Comparison of ENCODE assay signal across 7 cellular contexts in the genomic region with DNA sequence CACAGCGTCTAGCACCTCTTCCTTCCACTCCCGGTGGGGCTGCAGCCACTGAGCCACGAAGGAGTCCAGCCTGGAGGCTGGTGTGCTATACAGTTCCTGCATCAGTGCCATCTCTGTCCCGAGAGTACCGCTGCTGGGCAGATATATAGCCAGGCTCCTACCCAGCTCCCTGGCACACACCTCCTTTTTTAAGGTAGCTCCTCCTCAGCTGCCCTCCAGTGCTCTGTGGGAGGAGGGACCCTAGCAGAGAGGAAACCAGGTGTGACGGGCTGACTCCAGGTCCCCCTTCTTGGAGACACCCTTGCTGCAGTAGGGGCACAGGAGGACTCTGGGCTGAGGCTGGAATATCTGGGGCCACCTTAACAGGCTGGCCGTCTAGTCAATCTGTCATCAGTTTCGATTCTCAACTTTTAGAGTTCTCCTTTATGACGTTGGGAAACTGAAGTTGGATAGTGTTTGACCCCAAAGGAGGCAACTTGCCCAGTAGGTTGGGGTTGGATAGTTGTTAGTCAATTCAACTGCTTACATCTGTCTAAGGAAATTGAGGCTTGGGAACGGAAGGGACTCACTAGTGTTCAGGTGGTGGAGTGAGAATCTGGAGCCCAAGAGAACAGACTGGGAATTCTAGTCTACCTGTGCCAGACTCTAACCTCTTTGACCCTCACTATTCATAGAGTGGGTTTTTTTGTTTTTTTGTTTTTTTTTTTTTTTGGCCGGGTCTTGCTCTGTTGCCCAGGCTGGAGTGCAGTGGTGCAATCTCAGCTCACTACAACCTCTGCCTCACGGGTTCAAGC. TPM values are rescaled to one million over a fixed set of nuclear protein-coding genes. Genes with fewer than 3 reads are reported as not detected.
DNase-seq lines count a peak whose midpoint lies in the region; ATAC-seq and TF ChIP-seq lines count a peak whose summit lies in the region.

A gene with protein sequence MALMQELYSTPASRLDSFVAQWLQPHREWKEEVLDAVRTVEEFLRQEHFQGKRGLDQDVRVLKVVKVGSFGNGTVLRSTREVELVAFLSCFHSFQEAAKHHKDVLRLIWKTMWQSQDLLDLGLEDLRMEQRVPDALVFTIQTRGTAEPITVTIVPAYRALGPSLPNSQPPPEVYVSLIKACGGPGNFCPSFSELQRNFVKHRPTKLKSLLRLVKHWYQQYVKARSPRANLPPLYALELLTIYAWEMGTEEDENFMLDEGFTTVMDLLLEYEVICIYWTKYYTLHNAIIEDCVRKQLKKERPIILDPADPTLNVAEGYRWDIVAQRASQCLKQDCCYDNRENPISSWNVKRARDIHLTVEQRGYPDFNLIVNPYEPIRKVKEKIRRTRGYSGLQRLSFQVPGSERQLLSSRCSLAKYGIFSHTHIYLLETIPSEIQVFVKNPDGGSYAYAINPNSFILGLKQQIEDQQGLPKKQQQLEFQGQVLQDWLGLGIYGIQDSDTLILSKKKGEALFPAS (minus strand): TSS at position 386 of the 794 bp plus-strand sequence. CDS start 275 bp downstream, at position 111.

- ATAC-seq in GM18907 (IDR thresholded peaks at IDR 0.05; ENCODE audit: unreplicated experiment) = peak; percentile 85
- peak; percentile 70 for ATAC-seq in HG03064 (IDR thresholded peaks at IDR 0.05; ENCODE audit: low read depth, unreplicated experiment)

- no peaks in the 10 kb centered on the region for H3K27me3 ChIP-seq in subcutaneous abdominal adipose tissue (ENCODE audit: control insufficient read depth in 5 of 5, insufficient read depth in 4 of 5, low read length in 5 of 5)

- no peaks in the 10 kb centered on the region for H3K9me3 ChIP-seq in subcutaneous abdominal adipose tissue (ENCODE audit: control insufficient read depth in 5 of 5, low read length in 5 of 5)

- no peak for TF ChIP-seq CTCF in MCF 10A (IDR thresholded peaks at IDR 0.05; ENCODE audit: unreplicated experiment)

- no peaks in the 10 kb centered on the region for H3K9me3 Mint-ChIP-seq in MCF 10A (ENCODE audit: unreplicated experiment)

- H3K27me3 Mint-ChIP-seq in MCF 10A (ENCODE audit: insufficient read depth, unreplicated experiment) = peaks cover 19% of the 10 kb centered on the region

- intact Hi-C loops in MCF 10A (cut with micrococcal nuclease) = no loop called here

- H3K27ac Mint-ChIP-seq in MCF 10A (ENCODE audit: low read depth, unreplicated experiment) = peak within 1 kb of the TSS; percentile 80

- H3K27ac ChIP-seq in subcutaneous abdominal adipose tissue (ENCODE audit: low read depth, low read length) = peak within 1 kb of the TSS; percentile 59

- POLR2A ChIA-PET in MCF 10A (lab: Yijun Ruan, JAX) = no interaction called here

- CTCF ChIA-PET in MCF 10A (lab: Yijun Ruan, JAX) = interaction anchor here (0.6 to 0.9 kb wide), 4 partner anchors 10 to 130 kb away, joined by 3 read pairs; no protein-coding TSS in a partner anchor

- H3K4me3 Mint-ChIP-seq in MCF 10A (ENCODE audit: unreplicated experiment) = peak within 1 kb of the TSS; percentile 79

- H3K4me3 ChIP-seq in subcutaneous abdominal adipose tissue (ENCODE audit: low read depth in 1 of 5, low read length in 5 of 5) = peak within 1 kb of the TSS; percentile 72 to 93 (median 80)

- peaks cover 6% of the 10 kb centered on the region for H3K36me3 Mint-ChIP-seq in MCF 10A (ENCODE audit: insufficient read depth, unreplicated experiment)

- H3K4me1 ChIP-seq in subcutaneous abdominal adipose tissue (ENCODE audit: control insufficient read depth in 5 of 5, insufficient read depth in 5 of 5, low read length in 5 of 5) = peaks cover 0 to 19% (median 14%) of the 10 kb centered on the region in 5 donors

- DNase-seq in T-helper 1 cell (peak; percentile 59 to 72 (median 68)), MCF 10A (ENCODE audit: unreplicated experiment) (peak; percentile 83), medulla oblongata (ENCODE audit: extremely low spot score) (peak; percentile 64), NCI-H2171 treated with DMSO at 0.1 percent for 48 hours (lab: John Stamatoyannopoulos, UW) (no peak)

- BruUV-seq in MCF 10A (replicated peaks; lab: Mats Ljungman, UMichigan) = no TSS peak

- peaks cover 14% of the 10 kb centered on the region for H3K4me1 Mint-ChIP-seq in MCF 10A (ENCODE audit: insufficient read depth, unreplicated experiment)

- no peaks in the 10 kb centered on the region for H3K36me3 ChIP-seq in subcutaneous abdominal adipose tissue (ENCODE audit: control insufficient read depth in 5 of 5, insufficient read depth in 5 of 5, low read length in 5 of 5)

- H3K9ac ChIP-seq in subcutaneous abdominal adipose tissue (ENCODE audit: low read length in 5 of 5) = peak within 1 kb of the TSS; percentile 60 to 85 (median 75)

RNA-seq across cellular contexts. Expression of the gene that starts here (rescaled TPM):
- total RNA-seq in MCF 10A (2022) = 0.29 and 0.47 TPM in 2 replicates

Comparison
In these comparisons a context has a peak if more than half of its experiments do, and no peak if none do; other contexts are left out.
1. Peak in DNase-seq in MCF 10A; RNA of the gene not detected or under 1 TPM.